In genomic region chr12:13698001-13698400, GRCh38 we compare ENCODE assay signal across 28 cellular contexts.
"Had no signal": no experiment of that assay in that cellular context is flagged by ENCODE, and none has a peak within 500 bp of the region (broad histone marks: within the 10 kb centered on the region; RNA-seq: fewer than 3 reads in every experiment).

No MANE protein-coding gene starts in this region.

- H3K27ac ChIP-seq: stomach, suprapubic skin, testis, thoracic aorta, thyroid gland, tibial artery, tibial nerve, transverse colon, upper lobe of left lung, upper lobe of right lung, uterus, vagina had no signal

- H3K27ac Mint-ChIP-seq: stimulated activated effector memory CD8-positive, alpha-beta T cell treated with anti-CD3 and anti-CD28 coated beads, Interleukin-12 subunit alpha, Interleukin-12 subunit beta, amount 100 ng/mL, for 72 hours; stimulated activated memory B cell treated with anti-CD40 and anti-IgM and Interleukin-4, amounts not matched to agents 10 μg/mL and 1 μg/mL and 100 μg/mL, for 72 hours; stimulated activated naive B cell treated with anti-CD40 and anti-IgM and Interleukin-4, amounts not matched to agents 10 μg/mL and 1 μg/mL and 100 μg/mL, for 72 hours; stimulated activated naive CD8-positive, alpha-beta T cell treated with anti-CD3 and anti-CD28 coated beads, Interleukin-15, amount 100 ng/mL, for 72 hours; stimulated activated naive CD8-positive, alpha-beta T cell treated with anti-CD3 and anti-CD28 coated beads, Interleukin-15, Interleukin-2, amounts not matched to agents 100 ng/mL and 50 ng/mL, for 24 hours; type B pancreatic cell had no signal

- H3K4me3 Mint-ChIP-seq: stimulated activated effector memory CD8-positive, alpha-beta T cell treated with anti-CD3 and anti-CD28 coated beads, Interleukin-12 subunit alpha, Interleukin-12 subunit beta, amount 100 ng/mL, for 72 hours; stimulated activated memory B cell treated with anti-CD40 and anti-IgM and Interleukin-4, amounts not matched to agents 10 μg/mL and 1 μg/mL and 100 μg/mL, for 72 hours; stimulated activated naive B cell treated with anti-CD40 and anti-IgM and Interleukin-4, amounts not matched to agents 10 μg/mL and 1 μg/mL and 100 μg/mL, for 72 hours; stimulated activated naive CD8-positive, alpha-beta T cell treated with anti-CD3 and anti-CD28 coated beads, Interleukin-15, amount 100 ng/mL, for 72 hours; stimulated activated naive CD8-positive, alpha-beta T cell treated with anti-CD3 and anti-CD28 coated beads, Interleukin-15, Interleukin-2, amounts not matched to agents 100 ng/mL and 50 ng/mL, for 24 hours; type B pancreatic cell had no signal

- H3K27me3 ChIP-seq: stomach, suprapubic skin, testis, thyroid gland, tibial artery, tibial nerve, transverse colon, upper lobe of left lung, upper lobe of right lung, uterus, vagina had no signal

- H3K9me3 ChIP-seq: stomach, suprapubic skin, testis, thoracic aorta, thyroid gland, tibial artery, tibial nerve, transverse colon, upper lobe of left lung, upper lobe of right lung, uterus, vagina had no signal

- DNase-seq: stimulated activated CD4-positive, alpha-beta T cell treated with anti-CD3 and anti-CD28 coated beads, Interleukin-2, amount 100 ng/mL, for 48 hours; stimulated activated CD4-positive, alpha-beta T cell treated with anti-CD3 and anti-CD28 coated beads, Interleukin-4, amount 100 ng/mL, for 1 hour; stimulated activated CD4-positive, alpha-beta T cell treated with anti-CD3 and anti-CD28 coated beads, Interleukin-4, amount 100 ng/mL, for 24 hours; stimulated activated CD4-positive, alpha-beta T cell treated with anti-CD3 and anti-CD28 coated beads, Interleukin-4, amount 100 ng/mL, for 4 hours; stimulated activated CD8-positive, alpha-beta memory T cell treated with anti-CD3 and anti-CD28 coated beads, Interleukin-4, amount 100 ng/mL, for 48 hours; stimulated activated naive B cell treated with anti-CD40 and anti-IgM and Interleukin-4, amounts not matched to agents 10 μg/mL and 1 μg/mL and 100 μg/mL, for 72 hours; stimulated activated naive CD4-positive, alpha-beta T cell; stimulated activated naive CD4-positive, alpha-beta T cell treated with Interleukin-2 at 50 U/mL for 16 hours; stimulated activated naive CD8-positive, alpha-beta T cell treated with anti-CD3 and anti-CD28 coated beads, Interleukin-15, amount 100 ng/mL, for 72 hours; stimulated activated naive CD8-positive, alpha-beta T cell treated with anti-CD3 and anti-CD28 coated beads, Interleukin-15, Interleukin-2, amounts not matched to agents 100 U/mL and 50 U/mL, for 24 hours; stomach; substantia nigra; testis; thyroid gland; tibial artery; transverse colon; trophoblast cell; upper lobe of right lung; uterus had no signal

- H3K36me3 Mint-ChIP-seq: stimulated activated effector memory CD8-positive, alpha-beta T cell treated with anti-CD3 and anti-CD28 coated beads, Interleukin-12 subunit alpha, Interleukin-12 subunit beta, amount 100 ng/mL, for 72 hours; stimulated activated memory B cell treated with anti-CD40 and anti-IgM and Interleukin-4, amounts not matched to agents 10 μg/mL and 1 μg/mL and 100 μg/mL, for 72 hours; stimulated activated naive B cell treated with anti-CD40 and anti-IgM and Interleukin-4, amounts not matched to agents 10 μg/mL and 1 μg/mL and 100 μg/mL, for 72 hours; type B pancreatic cell had no signal

- H3K4me1 ChIP-seq: stomach, suprapubic skin, testis, thyroid gland, tibial artery, tibial nerve, transverse colon, upper lobe of left lung, upper lobe of right lung, uterus, vagina had no signal

- H3K4me1 Mint-ChIP-seq: stimulated activated effector memory CD8-positive, alpha-beta T cell treated with anti-CD3 and anti-CD28 coated beads, Interleukin-12 subunit alpha, Interleukin-12 subunit beta, amount 100 ng/mL, for 72 hours; stimulated activated memory B cell treated with anti-CD40 and anti-IgM and Interleukin-4, amounts not matched to agents 10 μg/mL and 1 μg/mL and 100 μg/mL, for 72 hours; stimulated activated naive B cell treated with anti-CD40 and anti-IgM and Interleukin-4, amounts not matched to agents 10 μg/mL and 1 μg/mL and 100 μg/mL, for 72 hours; stimulated activated naive CD8-positive, alpha-beta T cell treated with anti-CD3 and anti-CD28 coated beads, Interleukin-15, amount 100 ng/mL, for 72 hours had no signal
